In genomic region chr17:5122586-5123342, GRCh38 we compare ENCODE assay signal across 8 cellular contexts. TPM values are rescaled to one million over a fixed set of nuclear protein-coding genes. Genes with fewer than 3 reads are reported as not detected.
DNase-seq lines count a peak whose midpoint lies in the region; ATAC-seq and TF ChIP-seq lines count a peak whose summit lies in the region.

No MANE protein-coding gene starts in this region.

- H3K9me3 Mint-ChIP-seq in Calu3 (ENCODE audit: low read depth, unreplicated experiment), result no peaks in the 10 kb centered on the region

- intact Hi-C loops in Calu3 (cut with micrococcal nuclease; ENCODE audit: unreplicated experiment) (no loop called here), psoas muscle (cut with DNase I) (no loop called here)

- peaks cover 5% of the 10 kb centered on the region for H3K36me3 Mint-ChIP-seq in Calu3 (ENCODE audit: insufficient read depth, unreplicated experiment)

- 1 to 9% (median 4%) methylated on average over 44 to 75 of the region's 75 CpGs for WGBS in psoas muscle, 3 donors

- no peak for TF ChIP-seq CTCF in Calu3 (IDR thresholded peaks at IDR 0.05; ENCODE audit: unreplicated experiment)
- no peak for TF ChIP-seq CTCF in WERI-Rb-1 (IDR thresholded peaks at IDR 0.05; ENCODE audit: low read depth, low read length)
- no peak for TF ChIP-seq CTCF in cardiac muscle cell (IDR thresholded peaks at IDR 0.05; ENCODE audit: low read depth, low read length)
- no peak for TF ChIP-seq CTCF in psoas muscle (IDR thresholded peaks at IDR 0.05)

- H3K27me3 ChIP-seq in WERI-Rb-1 (ENCODE audit: insufficient read depth, low read depth, severe bottlenecking) (no peaks in the 10 kb centered on the region), cardiac muscle cell (peaks cover 17% of the 10 kb centered on the region), psoas muscle (ENCODE audit: insufficient read depth in 3 of 3, low read length in 2 of 3) (no peaks in the 10 kb centered on the region)

- H3K36me3 ChIP-seq in WERI-Rb-1 (no peaks in the 10 kb centered on the region), cardiac muscle cell (no peaks in the 10 kb centered on the region), psoas muscle (ENCODE audit: insufficient read depth in 1 of 2, low read depth in 1 of 2) (peaks cover 0 to 4% of the 10 kb centered on the region in 2 donors)

- no peaks in the 10 kb centered on the region for H3K4me1 ChIP-seq in cardiac muscle cell (ENCODE audit: low read depth)
- peaks cover 15% of the 10 kb centered on the region for H3K4me1 ChIP-seq in psoas muscle

- DNase-seq in Calu3 (no peak), WERI-Rb-1 (peak; percentile 22), cardiac muscle cell (ENCODE audit: low read depth in 1 of 2, low spot score in 1 of 2) (peak; percentile 29 to 34), psoas muscle (peak; percentile 40 to 72)

- ATAC-seq in psoas muscle (peak; percentile 66 to 80 (median 75)), HG02798 (IDR thresholded peaks at IDR 0.05; ENCODE audit: poor library complexity, unreplicated experiment) (no peak), HG03469 (IDR thresholded peaks at IDR 0.05; ENCODE audit: unreplicated experiment) (no peak), HG03439 (IDR thresholded peaks at IDR 0.05; ENCODE audit: unreplicated experiment) (no peak), HG02981 (IDR thresholded peaks at IDR 0.05; ENCODE audit: unreplicated experiment) (no peak)

- peak overlapping the region; percentile 65 for H3K4me3 Mint-ChIP-seq in Calu3 (ENCODE audit: low read depth, unreplicated experiment)

- no peak overlapping the region for H3K27ac Mint-ChIP-seq in Calu3 (ENCODE audit: unreplicated experiment)

- peaks cover 5% of the 10 kb centered on the region for H3K9me3 ChIP-seq in WERI-Rb-1 (ENCODE audit: severe bottlenecking)
- H3K9me3 ChIP-seq in cardiac muscle cell (ENCODE audit: low read depth), result no peaks in the 10 kb centered on the region
- no peaks in the 10 kb centered on the region for H3K9me3 ChIP-seq in psoas muscle

- H3K27ac ChIP-seq in WERI-Rb-1, result peak overlapping the region; percentile 21
- no peak overlapping the region for H3K27ac ChIP-seq in cardiac muscle cell
- peak overlapping the region; percentile 95 for H3K27ac ChIP-seq in psoas muscle

- CTCF ChIA-PET in Calu3 (lab: Charles Lee), result no interaction called here

- H3K27me3 Mint-ChIP-seq in Calu3 (ENCODE audit: unreplicated experiment), result peaks cover 71% of the 10 kb centered on the region

- H3K4me1 Mint-ChIP-seq in Calu3 (ENCODE audit: low read depth, unreplicated experiment), result no peaks in the 10 kb centered on the region

- peak overlapping the region; percentile 56 for H3K4me3 ChIP-seq in WERI-Rb-1 (ENCODE audit: low read depth, low read length)
- H3K4me3 ChIP-seq in cardiac muscle cell, result peak overlapping the region; percentile 27
- peak overlapping the region; percentile 72 for H3K4me3 ChIP-seq in psoas muscle

- BruUV-seq in Calu3 (replicated peaks; lab: Mats Ljungman, UMichigan), result no TSS peak

RNA-seq across cellular contexts. Expression of gene USP6, which starts 6.9 kb away (rescaled TPM):
- total RNA-seq in Calu3 (2022) (not detected in 2 replicates), cardiac muscle cell (0.03 TPM in 1 of 2 replicates, not detected in the other), psoas muscle (1 to 10 TPM in 1 of 4 donors, under 1 TPM in 3; 0.40 to 3.2 (median 0.41) TPM)
- polyA plus RNA-seq in cardiac muscle cell (0.53 and 0.54 TPM in 2 replicates), psoas muscle (under 1 TPM; 0.05 to 0.37 (median 0.25) TPM)

RNA-seq across cellular contexts. Expression of gene ZNF232, which starts 11.1 kb away (rescaled TPM):
- total RNA-seq in Calu3 (2022), result 7.1 and 8.4 TPM in 2 replicates
- total RNA-seq in cardiac muscle cell, result 14.2 and 21.0 TPM in 2 replicates
- polyA plus RNA-seq in cardiac muscle cell, result 13.8 and 18.2 TPM in 2 replicates
- total RNA-seq in psoas muscle, result 10 to 100 TPM in 1 of 4 donors, 1 to 10 TPM in 3; 5.8 to 12.2 (median 7.4) TPM
- polyA plus RNA-seq in psoas muscle, result 10 to 100 TPM in 1 of 3 donors, 1 to 10 TPM in 2; 7.1 to 19.3 (median 8.0) TPM

RNA-seq across cellular contexts. Expression of gene ZFP3, which starts 44.5 kb away (rescaled TPM):
- total RNA-seq in Calu3 (2022) (not detected in 2 replicates), cardiac muscle cell (0.21 and 0.95 TPM in 2 replicates), psoas muscle (10 to 100 TPM in 1 of 4 donors, 1 to 10 TPM in 3; 6.8 to 12.3 (median 8.0) TPM)
- polyA plus RNA-seq in cardiac muscle cell (1.5 and 2.4 TPM in 2 replicates), psoas muscle (10 to 100 TPM in 1 of 3 donors, 1 to 10 TPM in 2; 3.7 to 11.2 (median 3.9) TPM)

Comparison
In these comparisons a context has a peak if more than half of its experiments do, and no peak if none do; other contexts are left out.
1. ATAC-seq: peak in psoas muscle (4 of 4); none in HG02798 (single experiment), HG03469 (single experiment), HG03439 (single experiment) and HG02981 (single experiment).
2. Peak in every context shown above with its lines, with median percentiles within 50 percentile points of each other: H3K4me3 ChIP-seq.